Comparison of ENCODE assay signal across 1 cellular context in genomic region chr2:233094614-233095013, GRCh38.
A peak's percentile ranks its signal among the peaks of the same experiment; 100 is the strongest.
TF ChIP-seq lines count a peak whose summit lies in the region.

No MANE protein-coding gene starts in this region.

TF ChIP-seq in K562, 482 proteins besides CTCF, POLR2A, EP300 and RAD21:
- TF ChIP-seq DLX4 (CRISPR knock-in tag; IDR thresholded peaks at IDR 0.05): no peak
- peak; percentile 38; the same call in 1 of the 2 replicates for TF ChIP-seq NFIC (IDR thresholded peaks at IDR 0.05)
TF ChIP-seq in K562: peak in this region for 1.
